In genomic region chr5:138536665-138537315, GRCh38 we compare ENCODE assay signal across 8 cellular contexts. TPM values are rescaled to one million over a fixed set of nuclear protein-coding genes. Genes with fewer than 3 reads are reported as not detected.
A peak's percentile ranks its signal among the peaks of the same experiment; 100 is the strongest.
DNase-seq lines count a peak whose midpoint lies in the region; ATAC-seq and TF ChIP-seq lines count a peak whose summit lies in the region.

No MANE protein-coding gene starts in this region.

- no peak overlapping the region for H3K4me3 ChIP-seq in WERI-Rb-1 (ENCODE audit: low read depth, low read length)
- no peak overlapping the region for H3K4me3 ChIP-seq in heart left ventricle
- H3K4me3 ChIP-seq in tibial nerve, result no peak overlapping the region
- H3K4me3 ChIP-seq in stomach, result no peak overlapping the region

- H3K36me3 ChIP-seq in WERI-Rb-1 (peaks cover 79% of the 10 kb centered on the region), heart left ventricle (peaks cover 0 to 45% (median 0%) of the 10 kb centered on the region in 9 donors), tibial nerve (peaks cover 0 to 5% (median 0%) of the 10 kb centered on the region in 3 donors), stomach (peaks cover 0 to 14% (median 6%) of the 10 kb centered on the region in 4 donors)

- H3K9me3 ChIP-seq in WERI-Rb-1 (ENCODE audit: severe bottlenecking) (no peaks in the 10 kb centered on the region), heart left ventricle (no peaks in the 10 kb centered on the region), tibial nerve (no peaks in the 10 kb centered on the region), stomach (no peaks in the 10 kb centered on the region)

- H3K4me1 Mint-ChIP-seq in activated T-cell treated with anti-CD3 and anti-CD28 coated beads, Interleukin-2, amount 50 U/mL, for 4 hours (ENCODE audit: low read depth), result peaks cover 71% of the 10 kb centered on the region

- no peak overlapping the region for H3K27ac ChIP-seq in WERI-Rb-1
- peak overlapping the region in 1 of 12 donors; percentile 8 for H3K27ac ChIP-seq in heart left ventricle
- H3K27ac ChIP-seq in tibial nerve, result peak overlapping the region in 2 of 4 donors; percentile 6 to 32
- H3K27ac ChIP-seq in stomach, result no peak overlapping the region

- H3K4me3 Mint-ChIP-seq in activated T-cell treated with anti-CD3 and anti-CD28 coated beads, Interleukin-2, amount 50 U/mL, for 4 hours, result no peak overlapping the region

- H3K4me1 ChIP-seq in heart left ventricle (peaks cover 8 to 63% (median 39%) of the 10 kb centered on the region in 12 donors), tibial nerve (peaks cover 0 to 72% (median 18%) of the 10 kb centered on the region in 4 donors), stomach (peaks cover 24 to 96% (median 57%) of the 10 kb centered on the region in 4 donors)

- TF ChIP-seq CTCF in WERI-Rb-1 (IDR thresholded peaks at IDR 0.05; ENCODE audit: low read depth, low read length) (peak; percentile 44), heart left ventricle (IDR thresholded peaks at IDR 0.05) (peak in 4 of 12 donors; percentile 9 to 36 (median 28)), tibial nerve (IDR thresholded peaks at IDR 0.05) (peak in 3 of 5 experiments; percentile 8 to 22 (median 16)), stomach (IDR thresholded peaks at IDR 0.05) (no peak)

- WGBS in heart left ventricle, 4 donors, result 57 to 61% (median 59%) methylated on average over 4 of the region's 4 CpGs
- 54 to 60% methylated on average over 4 of the region's 4 CpGs for WGBS in tibial nerve, 2 donors
- 48 to 71% (median 50%) methylated on average over 4 of the region's 4 CpGs for WGBS in stomach, 5 donors

- TF ChIP-seq EP300 in tibial nerve (IDR thresholded peaks at IDR 0.05) (no peak), stomach (IDR thresholded peaks at IDR 0.05) (no peak)

- intact Hi-C loops in heart left ventricle (cut with DNase I), result no loop called here
- intact Hi-C loops in stomach (cut with DNase I; ENCODE audit: low total_unique reads), result no loop called here

- DNase-seq in activated T-cell treated with anti-CD3 and anti-CD28 coated beads, Interleukin-2, amount 50 U/mL, for 4 hours, result no peak
- no peak for DNase-seq in activated T-cell treated with anti-CD3 and anti-CD28 coated beads, Interleukin-2, amount 50 U/mL, for 1 hour
- DNase-seq in WERI-Rb-1 (no peak), heart left ventricle (no peak), tibial nerve (ENCODE audit: low spot score in 2 of 2) (no peak), COLO668 (lab: John Stamatoyannopoulos, UW; ENCODE audit: unreplicated experiment) (no peak), stomach (no peak), NCI-H1092 (lab: John Stamatoyannopoulos, UW) (no peak)

- H3K36me3 Mint-ChIP-seq in activated T-cell treated with anti-CD3 and anti-CD28 coated beads, Interleukin-2, amount 50 U/mL, for 4 hours (ENCODE audit: insufficient read depth), result peaks cover 46% of the 10 kb centered on the region

- H3K27me3 ChIP-seq in WERI-Rb-1 (ENCODE audit: insufficient read depth, low read depth, severe bottlenecking) (no peaks in the 10 kb centered on the region), heart left ventricle (no peaks in the 10 kb centered on the region), tibial nerve (no peaks in the 10 kb centered on the region), stomach (no peaks in the 10 kb centered on the region)

- no peaks in the 10 kb centered on the region for H3K27me3 Mint-ChIP-seq in activated T-cell treated with anti-CD3 and anti-CD28 coated beads, Interleukin-2, amount 50 U/mL, for 4 hours (ENCODE audit: low read depth)

- TF ChIP-seq POLR2A in heart left ventricle (IDR thresholded peaks at IDR 0.05) (no peak), tibial nerve (IDR thresholded peaks at IDR 0.05) (no peak), stomach (IDR thresholded peaks at IDR 0.05) (no peak)

- no peaks in the 10 kb centered on the region for H3K9me3 Mint-ChIP-seq in activated T-cell treated with anti-CD3 and anti-CD28 coated beads, Interleukin-2, amount 50 U/mL, for 4 hours

- ATAC-seq in activated T-cell treated with anti-CD3 and anti-CD28 coated beads, Interleukin-2, amount 50 U/mL, for 4 hours, result peak; percentile 63 to 77
- peak; percentile 18 to 33 (median 28) for ATAC-seq in heart left ventricle

RNA-seq across cellular contexts. Expression of gene ETF1, which starts 6.2 kb away (rescaled TPM):
- total RNA-seq in activated T-cell treated with anti-CD3 and anti-CD28 coated beads, Interleukin-2, amount 50 U/mL, for 4 hours, result 100 to 1,000 TPM; 261 to 279 (median 270) TPM
- total RNA-seq in heart left ventricle (100 to 1,000 TPM in 1 of 9 donors, 10 to 100 TPM in 8; 52.4 to 116 (median 81.8) TPM), tibial nerve (10 to 100 TPM; 48.4 to 80.1 (median 58.6) TPM), stomach (100 to 1,000 TPM in 1 of 5 donors, 10 to 100 TPM in 3, 1 to 10 TPM in 1; 9.0 to 119 (median 53.3) TPM)
- polyA plus RNA-seq in heart left ventricle (100 to 1,000 TPM in 1 of 2 donors, 10 to 100 TPM in 1; 19.0 to 104 TPM), stomach (10 to 100 TPM; 35.7 to 66.3 (median 48.7) TPM)

RNA-seq across cellular contexts. Expression of gene HSPA9, which starts 38.4 kb away (rescaled TPM):
- 100 to 1,000 TPM; 701 to 707 (median 707) TPM for total RNA-seq in activated T-cell treated with anti-CD3 and anti-CD28 coated beads, Interleukin-2, amount 50 U/mL, for 4 hours
- total RNA-seq in heart left ventricle, result 100 to 1,000 TPM; 211 to 481 (median 313) TPM
- 100 to 1,000 TPM; 115 to 408 TPM for polyA plus RNA-seq in heart left ventricle
- total RNA-seq in tibial nerve, result 100 to 1,000 TPM; 154 to 230 (median 201) TPM
- total RNA-seq in stomach, result 100 to 1,000 TPM; 157 to 427 (median 196) TPM
- polyA plus RNA-seq in stomach, result 10 to 100 TPM; 68.8 to 78.2 (median 75.2) TPM

Comparison
In these comparisons a context has a peak if more than half of its experiments do, and no peak if none do; other contexts are left out.
1. CTCF ChIP-seq: peak in WERI-Rb-1 (single experiment) and tibial nerve (3 of 5); none in stomach (0 of 7).